Comparison of ENCODE assay signal across 8 cellular contexts in genomic region chr4:41990029-41990382, GRCh38. TPM values are rescaled to one million over a fixed set of nuclear protein-coding genes. Genes with fewer than 3 reads are reported as not detected.
DNase-seq lines count a peak whose midpoint lies in the region; TF ChIP-seq lines count a peak whose summit lies in the region.

No MANE protein-coding gene starts in this region.

- H3K9me3 ChIP-seq in H9 (ENCODE audit: control insufficient read depth, low read depth, low read length): no peaks in the 10 kb centered on the region

- H2BK15ac ChIP-seq in H9 (ENCODE audit: low read depth, low read length): no peak overlapping the region

- H2BK5ac ChIP-seq in H9 (ENCODE audit: insufficient read length, low read length): no peak overlapping the region

- H3K23ac ChIP-seq in H9 (ENCODE audit: insufficient read length, low read depth, low read length): no peak overlapping the region

- H2BK120ac ChIP-seq in H9 (ENCODE audit: low read depth, low read length, poor library complexity, severe bottlenecking): no peak overlapping the region

- no peak overlapping the region for H4K8ac ChIP-seq in H9 (replicated peaks; ENCODE audit: insufficient read length, low read depth, low read length)

- peaks cover 12% of the 10 kb centered on the region for H3K23me2 ChIP-seq in H9 (ENCODE audit: insufficient read length, low read depth, low read length, poor library complexity, severe bottlenecking)

- peaks cover 5% of the 10 kb centered on the region; the same call in 1 of the 2 replicates for H3K4me1 ChIP-seq in H9 (ENCODE audit: insufficient read depth, low read length)

- DNase-seq in GM12865 (ENCODE audit: low read depth) (no peak), H9 (no peak), NCI-H146 treated with DMSO at 0.1 percent for 48 hours (lab: John Stamatoyannopoulos, UW; ENCODE audit: unreplicated experiment) (peak; percentile 47), epithelial cell of prostate (ENCODE audit: low read depth, low spot score) (no peak), neural crest cell (ENCODE audit: low read depth, low spot score) (no peak), DMS53 treated with DMSO at 0.1 percent for 48 hours (lab: John Stamatoyannopoulos, UW; ENCODE audit: unreplicated experiment) (no peak), SW480 (ENCODE audit: low spot score) (no peak), NAMALWA (ENCODE audit: low spot score) (no peak)

- H3K79me2 ChIP-seq in H9 (ENCODE audit: insufficient read depth, low read length): peaks cover 3% of the 10 kb centered on the region; the same call in 1 of the 2 replicates

- peak overlapping the region; percentile 87 for H3K9ac ChIP-seq in H9 (ENCODE audit: extremely low read depth, insufficient read length, low read length)

- no peak overlapping the region for H2BK12ac ChIP-seq in H9 (ENCODE audit: insufficient read length, low read depth, low read length)

- no peak overlapping the region for H3K4ac ChIP-seq in H9 (ENCODE audit: low read depth, low read length)

- no peak overlapping the region for H4K91ac ChIP-seq in H9 (ENCODE audit: insufficient read length, low read depth, low read length)

- H3K27ac Mint-ChIP-seq in H9 (peak overlapping the region; percentile 88 to 99 (median 93); a peak in 6 of 7 replicates), neural crest cell (ENCODE audit: unreplicated experiment) (peak overlapping the region; percentile 88)

- peak overlapping the region; percentile 80 for H3K4me3 ChIP-seq in GM12865 (ENCODE audit: low read depth, low read length)

- H3K4me1 Mint-ChIP-seq in H9: peaks cover 31 to 34% of the 10 kb centered on the region in 2 experiments
- peaks cover 30% of the 10 kb centered on the region for H3K4me1 Mint-ChIP-seq in neural crest cell

- H3K27ac ChIP-seq in H9 (ENCODE audit: insufficient read length, low read depth, low read length) (no peak overlapping the region), epithelial cell of prostate (peak overlapping the region; percentile 63)

- H3K36me3 Mint-ChIP-seq in H9 (ENCODE audit: insufficient read depth in 1 of 3, low read depth in 3 of 3): peaks cover 0 to 3% (median 0%) of the 10 kb centered on the region in 3 experiments; a peak in 1 of 7 replicates
- H3K36me3 Mint-ChIP-seq in neural crest cell (ENCODE audit: low read depth): no peaks in the 10 kb centered on the region

- no peak overlapping the region for H2BK20ac ChIP-seq in H9 (ENCODE audit: low read depth, low read length, poor library complexity, severe bottlenecking)

- H3K14ac ChIP-seq in H9 (ENCODE audit: insufficient read depth, low read length): no peak overlapping the region

- H3K56ac ChIP-seq in H9 (ENCODE audit: insufficient read length, low read depth, low read length): no peak overlapping the region

- no peaks in the 10 kb centered on the region for H3K27me3 Mint-ChIP-seq in H9 (ENCODE audit: low read depth)
- no peaks in the 10 kb centered on the region for H3K27me3 Mint-ChIP-seq in neural crest cell (ENCODE audit: low read depth)

- H4K20me1 ChIP-seq in H9 (ENCODE audit: control insufficient read depth, insufficient read depth, insufficient read length): no peaks in the 10 kb centered on the region

- H3T11ph ChIP-seq in H9 (ENCODE audit: low read length): no peak overlapping the region

- no peak overlapping the region for H4K5ac ChIP-seq in H9 (ENCODE audit: insufficient read length, low read depth, low read length)

- no peak overlapping the region for H3K18ac ChIP-seq in H9 (ENCODE audit: insufficient read length, low read depth, low read length)

- H3K79me1 ChIP-seq in H9 (ENCODE audit: insufficient read depth, low read depth, low read length, poor library complexity, severe bottlenecking): peaks cover 8% of the 10 kb centered on the region

- no CpG with 5 or more reads among the region's 13 CpGs for WGBS in H9 (ENCODE audit: extremely low coverage, insufficient read length, low lambda C conversion rate)

- H3K27me3 ChIP-seq in H9 (ENCODE audit: insufficient read depth, low read length): no peaks in the 10 kb centered on the region

- no peak overlapping the region for H2AFZ ChIP-seq in H9 (ENCODE audit: low read length)

- TF ChIP-seq CTCF in GM12865 (IDR thresholded peaks at IDR 0.05; ENCODE audit: insufficient read depth, low read depth, low read length, missing control alignments) (no peak), H9 (conservative IDR thresholded peaks at IDR 0.05) (no peak), neural crest cell (conservative IDR thresholded peaks at IDR 0.05) (no peak)

- no peaks in the 10 kb centered on the region for H3K9me3 Mint-ChIP-seq in H9
- no peaks in the 10 kb centered on the region for H3K9me3 Mint-ChIP-seq in neural crest cell

- peak overlapping the region; percentile 99 for H3K4me3 Mint-ChIP-seq in H9
- H3K4me3 Mint-ChIP-seq in neural crest cell: peak overlapping the region; percentile 99

- no peak overlapping the region for H2AK5ac ChIP-seq in H9 (ENCODE audit: insufficient read length, low read length)

- H3K4me2 ChIP-seq in H9 (ENCODE audit: insufficient read depth, insufficient read length, low read length): peak overlapping the region; percentile 99

RNA-seq across cellular contexts. Expression of gene SLC30A9, which starts 0.3 kb away (rescaled TPM):
- total RNA-seq in H9 (2021) (70.8 and 71.3 TPM in 2 replicates), neural crest cell (68.0 and 71.5 TPM in 2 replicates)

RNA-seq across cellular contexts. Expression of gene DCAF4L1, which starts 8.4 kb away (rescaled TPM):
- total RNA-seq in H9 (2021) (0.07 and 0.09 TPM in 2 replicates), neural crest cell (0.20 and 0.26 TPM in 2 replicates)

RNA-seq across cellular contexts. Expression of gene TMEM33, which starts 54.8 kb away (rescaled TPM):
- 74.2 and 76.7 TPM in 2 replicates for total RNA-seq in H9 (2021)
- total RNA-seq in neural crest cell: 73.9 and 74.7 TPM in 2 replicates
